ENCODE assay signal across 23 cellular contexts in genomic region chr7:51995780-51996179, GRCh38.
DNase-seq lines count a peak whose midpoint lies in the region; ATAC-seq, FAIRE-seq and TF ChIP-seq lines count a peak whose summit lies in the region.
"Had no signal": no experiment of that assay in that cellular context is flagged by ENCODE, and none has a peak within 500 bp of the region (broad histone marks: within the 10 kb centered on the region; RNA-seq: fewer than 3 reads in every experiment).

No MANE protein-coding gene starts in this region.

- H3K4me2 ChIP-seq in H1 (ENCODE audit: insufficient read depth in 1 of 2, low read depth in 2 of 2, low read length in 2 of 2), result no peak overlapping the region
- H3K4me2 ChIP-seq: BLaER1 treated with 17β-estradiol and CSF1 and Interleukin-3, amounts not matched to agents 10 nM and 100 nM had no signal

- H3K79me2 ChIP-seq in H1 (ENCODE audit: control insufficient read depth in 1 of 2, insufficient read depth in 2 of 2, low read length in 2 of 2), result no peaks in the 10 kb centered on the region

- H2BK12ac ChIP-seq in H1 (ENCODE audit: low read depth, low read length), result peak overlapping the region; percentile 60; the same call in 1 of the 2 replicates

- H3K4me3 Mint-ChIP-seq in stimulated activated memory B cell treated with anti-CD40 and anti-IgM and Interleukin-4, amounts not matched to agents 10 μg/mL and 1 μg/mL and 100 μg/mL, for 72 hours, result no peak overlapping the region
- H3K4me3 Mint-ChIP-seq: CD4-positive, alpha-beta T cell; CD8-positive, alpha-beta T cell had no signal

- no peak overlapping the region for H3K18ac ChIP-seq in H1 (ENCODE audit: extremely low read depth, low read length)

- POLR2A ChIA-PET in H1 (lab: Charles Lee; ENCODE audit: partially characterized antibody), result no interaction called here

- H3K4me3 ChIP-seq in BE2C (ENCODE audit: low read depth, low read length) (no peak overlapping the region), H1 (ENCODE audit: extremely low read depth in 1 of 4, insufficient read depth in 2 of 4, low read depth in 3 of 4, low read length in 4 of 4) (no peak overlapping the region)
- H3K4me3 ChIP-seq: BLaER1 treated with 17β-estradiol and CSF1 and Interleukin-3, amounts not matched to agents 10 nM and 100 nM had no signal

- no peaks in the 10 kb centered on the region for H3K9me3 ChIP-seq in BE2C
- no peaks in the 10 kb centered on the region for H3K9me3 ChIP-seq in H1 (ENCODE audit: insufficient read depth in 2 of 2, low read depth in 1 of 2, low read length in 1 of 2)

- no peak overlapping the region for H3K14ac ChIP-seq in H1 (ENCODE audit: insufficient read length)

- H2BK120ac ChIP-seq in H1 (replicated peaks; ENCODE audit: low read depth, low read length), result no peak overlapping the region

- H3K23ac ChIP-seq in H1 (ENCODE audit: insufficient read length), result no peak overlapping the region

- H4K20me1 ChIP-seq in H1 (replicated peaks in 1 of 2; ENCODE audit: control insufficient read depth in 1 of 2, insufficient read depth in 2 of 2, low read length in 2 of 2), result no peaks in the 10 kb centered on the region
- H4K20me1 ChIP-seq: BLaER1 treated with 17β-estradiol and CSF1 and Interleukin-3, amounts not matched to agents 10 nM and 100 nM had no signal

- H3K56ac ChIP-seq in H1 (replicated peaks; ENCODE audit: insufficient read length, low read depth, low read length), result no peak overlapping the region

- H2BK20ac ChIP-seq in H1 (ENCODE audit: low read length), result 0 out of 2 replicates have a peak overlapping the region, but pooled peaks have one; percentile 13

- TF ChIP-seq POLR2A in H1 (IDR thresholded peaks at IDR 0.05; ENCODE audit: control extremely low read depth in 1 of 2, low read depth in 2 of 2, low read length in 2 of 2), result no peak

- peak; percentile 34 for ATAC-seq in stimulated activated memory B cell treated with anti-CD40 and anti-IgM and Interleukin-4, amounts not matched to agents 10 μg/mL and 1 μg/mL and 100 μg/mL, for 72 hours
- no peak for ATAC-seq in GM21723 (IDR thresholded peaks at IDR 0.05; ENCODE audit: unreplicated experiment)
- ATAC-seq: CD8-positive, alpha-beta T cell had no signal

- H3K4me1 Mint-ChIP-seq in stimulated activated memory B cell treated with anti-CD40 and anti-IgM and Interleukin-4, amounts not matched to agents 10 μg/mL and 1 μg/mL and 100 μg/mL, for 72 hours, result no peaks in the 10 kb centered on the region

- no peak for TF ChIP-seq EP300 in H1 (IDR thresholded peaks at IDR 0.05; ENCODE audit: borderline replicate concordance in 1 of 2, low read depth in 2 of 2, low read length in 2 of 2)

- H3K27me3 ChIP-seq in BE2C, result no peaks in the 10 kb centered on the region
- H3K27me3 ChIP-seq in H1 (replicated peaks in 1 of 4; ENCODE audit: control insufficient read depth in 3 of 4, extremely low read depth in 1 of 4, insufficient read depth in 3 of 4, low read length in 3 of 4), result no peaks in the 10 kb centered on the region
- H3K27me3 ChIP-seq: BLaER1 treated with 17β-estradiol and CSF1 and Interleukin-3, amounts not matched to agents 10 nM and 100 nM had no signal

- H3K36me3 Mint-ChIP-seq in stimulated activated memory B cell treated with anti-CD40 and anti-IgM and Interleukin-4, amounts not matched to agents 10 μg/mL and 1 μg/mL and 100 μg/mL, for 72 hours, result no peaks in the 10 kb centered on the region
- H3K36me3 Mint-ChIP-seq: CD8-positive, alpha-beta T cell had no signal

- FAIRE-seq in H1 (lab: Jason Lieb, UNC) (no peak), urothelium cell line (lab: Jason Lieb, UNC) (peak; percentile 74)
- FAIRE-seq: A204.1, D721Med, G401.6, GM12891, GM19239 had no signal

- no peak overlapping the region for H2BK5ac ChIP-seq in H1 (ENCODE audit: low read depth, low read length)

- no peak for TF ChIP-seq RAD21 in H1 (IDR thresholded peaks at IDR 0.05 in 1 of 2, conservative IDR thresholded peaks at IDR 0.05 in 1 of 2; ENCODE audit: low read depth in 2 of 2, low read length in 2 of 2)

- no peak overlapping the region for H3K27ac Mint-ChIP-seq in stimulated activated memory B cell treated with anti-CD40 and anti-IgM and Interleukin-4, amounts not matched to agents 10 μg/mL and 1 μg/mL and 100 μg/mL, for 72 hours
- H3K27ac Mint-ChIP-seq: CD4-positive, alpha-beta T cell; CD8-positive, alpha-beta T cell had no signal

- H2BK15ac ChIP-seq in H1 (ENCODE audit: low read length), result no peak overlapping the region

- no peak overlapping the region for H4K91ac ChIP-seq in H1 (replicated peaks; ENCODE audit: insufficient read length, low read length)

- no peak overlapping the region for H4K5ac ChIP-seq in H1 (ENCODE audit: insufficient read length, low read depth, low read length)

- H3K27ac ChIP-seq in H1 (ENCODE audit: low read depth, low read length), result no peak overlapping the region
- H3K27ac ChIP-seq: BLaER1 treated with 17β-estradiol and CSF1 and Interleukin-3, amounts not matched to agents 10 nM and 100 nM; C4-2B had no signal

- no peaks in the 10 kb centered on the region for H3K79me1 ChIP-seq in H1 (ENCODE audit: low read depth, low read length)

- WGBS in H1 (ENCODE audit: extremely low coverage in 1 of 2, insufficient coverage in 1 of 2, insufficient read length in 1 of 2, insufficient replicate concordance in 2 of 2, low coverage in 1 of 2, low lambda C conversion rate in 2 of 2, missing lambda C conversion rate in 1 of 2), 2 experiments, result 82% methylated on average over 1 of the region's 1 CpG; no CpG with 5 or more reads in 1 of the 2 experiments

- no peak overlapping the region for H3K9ac ChIP-seq in H1 (replicated peaks in 1 of 4; ENCODE audit: extremely low read depth in 1 of 4, low read depth in 3 of 4, low read length in 3 of 4)
- H3K9ac ChIP-seq: BLaER1 treated with 17β-estradiol and CSF1 and Interleukin-3, amounts not matched to agents 10 nM and 100 nM had no signal

- CTCF ChIA-PET in H1 (lab: Charles Lee; ENCODE audit: partially characterized antibody), result interaction anchor here (0.5 to 1.3 kb wide), 2 partner anchors 22 to 59 kb away, joined by 3 to 6 read pairs; no protein-coding TSS in a partner anchor

- no peak overlapping the region for H2AFZ ChIP-seq in H1 (ENCODE audit: low read length)

- H3K4me1 ChIP-seq in BE2C, result peaks cover 14% of the 10 kb centered on the region
- H3K4me1 ChIP-seq in H1 (replicated peaks in 1 of 4; ENCODE audit: control insufficient read depth in 3 of 4, insufficient read depth in 4 of 4, low read length in 3 of 4), result no peaks in the 10 kb centered on the region
- H3K4me1 ChIP-seq: BLaER1 treated with 17β-estradiol and CSF1 and Interleukin-3, amounts not matched to agents 10 nM and 100 nM had no signal

- H4K8ac ChIP-seq in H1 (ENCODE audit: extremely low read depth, insufficient read depth, low read length), result no peak overlapping the region; the same call in 1 of the 2 replicates

- no peaks in the 10 kb centered on the region for H3K36me3 ChIP-seq in BE2C
- H3K36me3 ChIP-seq in H1 (ENCODE audit: control insufficient read depth in 2 of 4, insufficient read depth in 4 of 4, low read length in 3 of 4), result no peaks in the 10 kb centered on the region
- H3K36me3 ChIP-seq: BLaER1 treated with 17β-estradiol and CSF1 and Interleukin-3, amounts not matched to agents 10 nM and 100 nM had no signal

- TF ChIP-seq CTCF in BE2C (IDR thresholded peaks at IDR 0.05; ENCODE audit: low read depth, low read length) (no peak), H1 (IDR thresholded peaks at IDR 0.05; ENCODE audit: control extremely low read depth in 1 of 3, insufficient read depth in 1 of 3, low read depth in 1 of 3, low read length in 3 of 3) (no peak)

- H3K27me3 Mint-ChIP-seq in stimulated activated memory B cell treated with anti-CD40 and anti-IgM and Interleukin-4, amounts not matched to agents 10 μg/mL and 1 μg/mL and 100 μg/mL, for 72 hours, result no peaks in the 10 kb centered on the region
- H3K27me3 Mint-ChIP-seq: CD4-positive, alpha-beta T cell had no signal

- no peak overlapping the region for H2AK5ac ChIP-seq in H1 (ENCODE audit: low read depth, low read length)

- DNase-seq in BE2C, result peak; percentile 54
- DNase-seq in H1 (ENCODE audit: low read depth in 1 of 2, low spot score in 2 of 2), result no peak
- no peak for DNase-seq in urothelium cell line (ENCODE audit: low spot score)
- DNase-seq in activated CD4-positive, CD25-positive, alpha-beta regulatory T cell (lab: John Stamatoyannopoulos, UW), result no peak
- no peak for DNase-seq in epidermal melanocyte (ENCODE audit: insufficient read length, low spot score)
- DNase-seq in stimulated activated naive CD4-positive, alpha-beta T cell (lab: John Stamatoyannopoulos, UW), result no peak
- DNase-seq: 8988T; ACHN; Caco-2; Calu3; CD4-positive, alpha-beta T cell; CD8-positive, alpha-beta T cell; DMS79 treated with DMSO at 0.1 percent for 48 hours; GF-D8 had no signal

- no peaks in the 10 kb centered on the region for H3K23me2 ChIP-seq in H1 (ENCODE audit: low read depth, low read length)

- H3K4ac ChIP-seq in H1 (replicated peaks; ENCODE audit: insufficient read length, low read depth, low read length), result no peak overlapping the region

- peaks cover 17% of the 10 kb centered on the region for H3K9me3 Mint-ChIP-seq in stimulated activated memory B cell treated with anti-CD40 and anti-IgM and Interleukin-4, amounts not matched to agents 10 μg/mL and 1 μg/mL and 100 μg/mL, for 72 hours

TF ChIP-seq in H1, 55 proteins besides CTCF, POLR2A, EP300 and RAD21 (continues in another document):
- TF ChIP-seq ATF2 (IDR thresholded peaks at IDR 0.05; ENCODE audit: low read length) (no peak), POLR2AphosphoS5 (IDR thresholded peaks at IDR 0.05; ENCODE audit: low read depth, low read length) (no peak), HDAC2 (IDR thresholded peaks at IDR 0.05; ENCODE audit: borderline replicate concordance in 1 of 2, low read depth in 2 of 2, low read length in 2 of 2) (no peak)
